In the genomic region with DNA sequence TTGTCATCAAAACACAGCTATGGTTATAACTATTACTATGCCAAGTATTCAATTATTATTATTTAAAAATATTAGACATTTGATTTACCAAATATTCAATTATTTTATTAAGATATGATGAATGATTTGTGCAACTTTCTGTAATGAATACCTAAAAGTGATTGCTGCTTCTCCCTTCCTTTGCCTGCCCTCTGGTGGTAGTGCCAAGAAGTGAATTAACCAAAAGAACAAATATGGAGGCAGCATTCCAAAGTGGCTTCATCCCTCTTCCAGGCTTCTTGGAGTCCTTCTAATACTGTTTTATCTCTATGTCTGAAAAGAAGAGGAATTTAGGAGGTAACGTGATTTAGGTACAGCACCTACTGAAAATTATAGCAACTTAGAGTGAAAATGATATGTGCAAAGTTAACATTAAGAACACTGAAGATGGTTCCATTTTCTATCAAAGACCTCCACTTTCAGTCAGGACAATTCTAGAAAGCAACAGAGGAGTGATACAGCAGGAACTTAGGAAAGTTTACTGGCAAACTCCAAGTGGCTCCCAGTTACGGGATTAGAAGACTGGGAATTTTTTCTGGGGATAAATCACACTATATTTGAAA, we compare ENCODE assay signal across 8 cellular contexts. TPM values are rescaled to one million over a fixed set of nuclear protein-coding genes. Genes with fewer than 3 reads are reported as not detected.
DNase-seq lines count a peak whose midpoint lies in the region; ATAC-seq and TF ChIP-seq lines count a peak whose summit lies in the region.

No MANE protein-coding gene starts in this region.

- no peak overlapping the region for H3K4me3 Mint-ChIP-seq in neural progenitor cell

- peaks cover 13% of the 10 kb centered on the region for H3K4me1 ChIP-seq in A673 (ENCODE audit: insufficient read depth, low read length, poor library complexity, severe bottlenecking)
- no peaks in the 10 kb centered on the region for H3K4me1 ChIP-seq in PC-9 (replicated peaks; ENCODE audit: insufficient read depth)
- no peaks in the 10 kb centered on the region for H3K4me1 ChIP-seq in neural progenitor cell

- H3K27ac Mint-ChIP-seq in neural progenitor cell = no peak overlapping the region

- DNase-seq in A673 (ENCODE audit: low spot score) = peak; percentile 60
- DNase-seq in ELF-1 (ENCODE audit: low read depth, low spot score) = peak; percentile 22
- no peak for DNase-seq in PC-9
- no peak for DNase-seq in coronary artery (ENCODE audit: low spot score)
- peak; percentile 38 for DNase-seq in neural progenitor cell (ENCODE audit: low spot score)

- H3K4me1 Mint-ChIP-seq in neural progenitor cell = no peaks in the 10 kb centered on the region

- no peaks in the 10 kb centered on the region for H3K9me2 ChIP-seq in PC-9 (ENCODE audit: insufficient read depth)

- ATAC-seq in GM19467 (IDR thresholded peaks at IDR 0.05; ENCODE audit: unreplicated experiment) (no peak), HG03469 (IDR thresholded peaks at IDR 0.05; ENCODE audit: unreplicated experiment) (no peak), HG02763 (IDR thresholded peaks at IDR 0.05; ENCODE audit: unreplicated experiment) (no peak)

- BruUV-seq in A673 (replicated peaks; lab: Mats Ljungman, UMichigan) = no TSS peak
- no TSS peak for BruUV-seq in PC-9 (replicated peaks; lab: Mats Ljungman, UMichigan)

- H2AFZ ChIP-seq in PC-9 (no peak overlapping the region), neural progenitor cell (replicated peaks) (no peak overlapping the region)

- no peaks in the 10 kb centered on the region for H3K9me3 Mint-ChIP-seq in neural progenitor cell

- no peak overlapping the region for H3K9ac ChIP-seq in neural progenitor cell

- H3K4me3 ChIP-seq in A673 (ENCODE audit: low read depth, low read length, poor library complexity, severe bottlenecking) = no peak overlapping the region
- H3K4me3 ChIP-seq in PC-9 = no peak overlapping the region
- no peak overlapping the region for H3K4me3 ChIP-seq in coronary artery
- H3K4me3 ChIP-seq in neural progenitor cell = no peak overlapping the region

- H3K27me3 Mint-ChIP-seq in neural progenitor cell (ENCODE audit: insufficient read depth, low read depth) = no peaks in the 10 kb centered on the region

- CTCF ChIA-PET in A673 (lab: Charles Lee) (interaction anchor here (1.0 to 1.8 kb wide), 3 partner anchors 175 to 208 kb away, joined by 4 to 7 read pairs (median 5); no protein-coding TSS in a partner anchor), PC-9 (lab: Charles Lee) (interaction anchor here (0.6 to 0.9 kb wide), 3 partner anchors 66 to 520 kb away, joined by 3 to 18 read pairs (median 3); no protein-coding TSS in a partner anchor)

- no peaks in the 10 kb centered on the region for H3K79me2 ChIP-seq in PC-9 (ENCODE audit: low read depth)
- no peaks in the 10 kb centered on the region for H3K79me2 ChIP-seq in neural progenitor cell (ENCODE audit: low read depth)

- POLR2A ChIA-PET in A673 (lab: Charles Lee; ENCODE audit: low non-redundant PET) = no interaction called here
- POLR2A ChIA-PET in PC-9 (lab: Charles Lee; ENCODE audit: unreplicated experiment) = no interaction called here

- TF ChIP-seq CTCF in A673 (conservative IDR thresholded peaks at IDR 0.05; ENCODE audit: low read depth, low read length) (peak; percentile 82), PC-9 (conservative IDR thresholded peaks at IDR 0.05) (peak; percentile 69), coronary artery (IDR thresholded peaks at IDR 0.05) (peak; percentile 53), neural progenitor cell (IDR thresholded peaks at IDR 0.05) (peak; percentile 74)

- H4K20me1 ChIP-seq in PC-9 (ENCODE audit: insufficient read depth) (no peaks in the 10 kb centered on the region), neural progenitor cell (ENCODE audit: low read depth) (no peaks in the 10 kb centered on the region)

- H3K36me3 Mint-ChIP-seq in neural progenitor cell = no peaks in the 10 kb centered on the region

- intact Hi-C loops in A673 (cut with micrococcal nuclease; ENCODE audit: unreplicated experiment) = loop anchor here (5.0 kb wide), 2 partner anchors 1097 to 1113 kb away; no protein-coding TSS in a partner anchor
- intact Hi-C loops in PC-9 (cut with micrococcal nuclease; ENCODE audit: unreplicated experiment) = loop anchor here (5.0 kb wide), 3 partner anchors 1097 to 1513 kb away; no protein-coding TSS in a partner anchor

- H3F3A ChIP-seq in PC-9 (ENCODE audit: insufficient read depth, low read depth) (no peaks in the 10 kb centered on the region), neural progenitor cell (ENCODE audit: low read depth) (no peaks in the 10 kb centered on the region)

- H3K27me3 ChIP-seq in A673 (replicated peaks; ENCODE audit: insufficient read depth, low read depth, low read length, poor library complexity) (no peaks in the 10 kb centered on the region), PC-9 (ENCODE audit: insufficient read depth, low read depth) (no peaks in the 10 kb centered on the region), neural progenitor cell (no peaks in the 10 kb centered on the region)

- H3K9me3 ChIP-seq in A673 (ENCODE audit: low read depth, low read length, poor library complexity, severe bottlenecking) (no peaks in the 10 kb centered on the region), PC-9 (ENCODE audit: insufficient read depth, low read depth) (no peaks in the 10 kb centered on the region), neural progenitor cell (ENCODE audit: low read depth) (no peaks in the 10 kb centered on the region)

- H3K36me3 ChIP-seq in A673 (ENCODE audit: insufficient read depth, low read length, poor library complexity, severe bottlenecking) = no peaks in the 10 kb centered on the region
- H3K36me3 ChIP-seq in PC-9 (ENCODE audit: low read depth) = no peaks in the 10 kb centered on the region
- no peaks in the 10 kb centered on the region for H3K36me3 ChIP-seq in neural progenitor cell

- H3K4me2 ChIP-seq in PC-9 = no peak overlapping the region
- H3K4me2 ChIP-seq in neural progenitor cell = no peak overlapping the region

- H3K27ac ChIP-seq in A673 (ENCODE audit: low read depth, low read length, poor library complexity, severe bottlenecking) (no peak overlapping the region), PC-9 (no peak overlapping the region), coronary artery (no peak overlapping the region), neural progenitor cell (no peak overlapping the region)

RNA-seq across cellular contexts. Expression of a gene that starts 43.0 kb away (rescaled TPM):
- total RNA-seq in A673 (2021) (8.4 and 13.2 TPM in 2 replicates), PC-9 (2021) (not detected in 2 replicates), neural progenitor cell (ENCODE audit: low replicate concordance) (1.5 and 1.8 TPM in 2 replicates)

Comparison
In these comparisons a context has a peak if more than half of its experiments do, and no peak if none do; other contexts are left out.
1. DNase-seq: peak in A673 (single experiment), ELF-1 (single experiment) and neural progenitor cell (single experiment); none in PC-9 (0 of 2) and coronary artery (single experiment).
2. Peak in every context shown above with its lines, with median percentiles within 50 percentile points of each other: CTCF ChIP-seq.